In genomic region chr4:27702710-27703431, GRCh38 we compare ENCODE assay signal across 11 cellular contexts.
DNase-seq lines count a peak whose midpoint lies in the region; ATAC-seq lines count a peak whose summit lies in the region.
"Had no signal": no experiment of that assay in that cellular context is flagged by ENCODE, and none has a peak within 500 bp of the region (broad histone marks: within the 10 kb centered on the region; RNA-seq: fewer than 3 reads in every experiment).

No MANE protein-coding gene starts in this region.

- no peaks in the 10 kb centered on the region for H3K9me3 ChIP-seq in SJCRH30 (replicated peaks)
- H3K9me3 ChIP-seq: colonic mucosa had no signal

- H3K27ac ChIP-seq in SJCRH30: no peak overlapping the region
- H3K27ac ChIP-seq: colonic mucosa had no signal

- in situ Hi-C loops in KBM-7 (cut with MboI; ENCODE audit: low pct_unique_long_range_greater_than_20kb, low sequenced_read_pairs): no loop called here

- no peaks in the 10 kb centered on the region for H3K27me3 Mint-ChIP-seq in activated T-helper 1 cell treated with anti-CD3 and anti-CD28 coated beads, Interleukin-12 subunit alpha, Interleukin-12 subunit beta, Interleukin-2, Interleukin-4 antibody, amounts not matched to agents 30 ng/mL and 10 ng/mL and 1 ng/mL, durations not matched to agents 14 hours and 24 hours and 36 hours (ENCODE audit: insufficient read depth)

- H3K4me1 Mint-ChIP-seq in activated T-helper 1 cell treated with anti-CD3 and anti-CD28 coated beads, Interleukin-12 subunit alpha, Interleukin-12 subunit beta, Interleukin-2, Interleukin-4 antibody, amounts not matched to agents 30 ng/mL and 10 ng/mL and 1 ng/mL, durations not matched to agents 14 hours and 24 hours and 36 hours (ENCODE audit: low read depth): no peaks in the 10 kb centered on the region

- H3K4me1 ChIP-seq in SJCRH30: no peaks in the 10 kb centered on the region
- H3K4me1 ChIP-seq: colonic mucosa had no signal

- H3K36me3 ChIP-seq in SJCRH30: no peaks in the 10 kb centered on the region
- H3K36me3 ChIP-seq: colonic mucosa had no signal

- H3K4me3 ChIP-seq in SJCRH30: no peak overlapping the region
- H3K4me3 ChIP-seq: colonic mucosa had no signal

- H3K9me3 Mint-ChIP-seq in activated T-helper 1 cell treated with anti-CD3 and anti-CD28 coated beads, Interleukin-12 subunit alpha, Interleukin-12 subunit beta, Interleukin-2, Interleukin-4 antibody, amounts not matched to agents 30 ng/mL and 10 ng/mL and 1 ng/mL, durations not matched to agents 14 hours and 24 hours and 36 hours: peaks cover 3% of the 10 kb centered on the region

- H3K4me3 Mint-ChIP-seq in activated T-helper 1 cell treated with anti-CD3 and anti-CD28 coated beads, Interleukin-12 subunit alpha, Interleukin-12 subunit beta, Interleukin-2, Interleukin-4 antibody, amounts not matched to agents 30 ng/mL and 10 ng/mL and 1 ng/mL, durations not matched to agents 14 hours and 24 hours and 36 hours: no peak overlapping the region

- no peaks in the 10 kb centered on the region for H3K36me3 Mint-ChIP-seq in activated T-helper 1 cell treated with anti-CD3 and anti-CD28 coated beads, Interleukin-12 subunit alpha, Interleukin-12 subunit beta, Interleukin-2, Interleukin-4 antibody, amounts not matched to agents 30 ng/mL and 10 ng/mL and 1 ng/mL, durations not matched to agents 14 hours and 24 hours and 36 hours (ENCODE audit: low read depth)

- ATAC-seq in GM21526 (IDR thresholded peaks at IDR 0.05; ENCODE audit: low FRiP score, unreplicated experiment): no peak
- no peak for ATAC-seq in HG02678 (IDR thresholded peaks at IDR 0.05; ENCODE audit: unreplicated experiment)

- peak; percentile 41 for DNase-seq in DMS53 treated with DMSO at 0.1 percent for 48 hours (lab: John Stamatoyannopoulos, UW; ENCODE audit: unreplicated experiment)
- peak; percentile 3 for DNase-seq in KBM-7
- peak; percentile 15 to 67 for DNase-seq in SJCRH30
- peak; percentile 54 for DNase-seq in left kidney (ENCODE audit: low read depth, low spot score)
- no peak for DNase-seq in SKM-1 (lab: John Stamatoyannopoulos, UW; ENCODE audit: unreplicated experiment)
- no peak for DNase-seq in activated T-helper 1 cell treated with anti-CD3 and anti-CD28 coated beads, Interleukin-12 subunit alpha, Interleukin-12 subunit beta, Interleukin-2, Interleukin-4 antibody, amounts not matched to agents 30 ng/mL and 10 ng/mL and 1 ng/mL, durations not matched to agents 14 hours and 24 hours and 36 hours (ENCODE audit: low spot score)
- DNase-seq: colonic mucosa, GDM1, NCI-H187 had no signal

- no peak overlapping the region for H3K27ac Mint-ChIP-seq in activated T-helper 1 cell treated with anti-CD3 and anti-CD28 coated beads, Interleukin-12 subunit alpha, Interleukin-12 subunit beta, Interleukin-2, Interleukin-4 antibody, amounts not matched to agents 30 ng/mL and 10 ng/mL and 1 ng/mL, durations not matched to agents 14 hours and 24 hours and 36 hours

- intact Hi-C loops in activated T-helper 1 cell treated with anti-CD3 and anti-CD28 coated beads, Interleukin-12 subunit alpha, Interleukin-12 subunit beta, Interleukin-2, Interleukin-4 antibody, amounts not matched to agents 30 ng/mL and 10 ng/mL and 1 ng/mL, durations not matched to agents 14 hours and 24 hours and 36 hours (cut with micrococcal nuclease): no loop called here

- H3K27me3 ChIP-seq in SJCRH30: no peaks in the 10 kb centered on the region
- H3K27me3 ChIP-seq: colonic mucosa had no signal

Comparison
In these comparisons a context has a peak if more than half of its experiments do, and no peak if none do; other contexts are left out.
1. DNase-seq: peak in DMS53 treated with DMSO at 0.1 percent for 48 hours (single experiment), KBM-7 (single experiment), SJCRH30 (2 of 2) and left kidney (single experiment); none in SKM-1 (single experiment) and activated T-helper 1 cell treated with anti-CD3 and anti-CD28 coated beads, Interleukin-12 subunit alpha, Interleukin-12 subunit beta, Interleukin-2, Interleukin-4 antibody, amounts not matched to agents 30 ng/mL and 10 ng/mL and 1 ng/mL, durations not matched to agents 14 hours and 24 hours and 36 hours (single experiment).